In genomic region chr17:45223541-45224528, GRCh38 we compare ENCODE assay signal across 9 cellular contexts. TPM values are rescaled to one million over a fixed set of nuclear protein-coding genes. Genes with fewer than 3 reads are reported as not detected.
DNase-seq lines count a peak whose midpoint lies in the region; ATAC-seq and TF ChIP-seq lines count a peak whose summit lies in the region.
"Had no signal": no experiment of that assay in that cellular context is flagged by ENCODE, and none has a peak within 500 bp of the region (broad histone marks: within the 10 kb centered on the region; RNA-seq: fewer than 3 reads in every experiment).

No MANE protein-coding gene starts in this region.

- peak overlapping the region; percentile 93 for H3K4me3 Mint-ChIP-seq in dendritic cell treated with granulocyte-macrophage colony-stimulating factor and Interleukin-4, amounts not matched to agents 40 ng/mL and 50 ng/mL, for 4 days

- DNase-seq in GM12865 (ENCODE audit: low read depth) (peak; percentile 75), spleen (peak; percentile 80), foreskin melanocyte (no peak), HuH-7 (ENCODE audit: low spot score) (no peak), kidney tubule cell (ENCODE audit: low spot score) (no peak)

- H3K27me3 Mint-ChIP-seq in dendritic cell treated with granulocyte-macrophage colony-stimulating factor and Interleukin-4, amounts not matched to agents 40 ng/mL and 50 ng/mL, for 4 days: no peaks in the 10 kb centered on the region

- TF ChIP-seq POLR2A in Raji (IDR thresholded peaks at IDR 0.05; ENCODE audit: insufficient read depth, low read depth, low read length): peak; percentile 43; the same call in 1 of the 2 replicates
- no peak for TF ChIP-seq POLR2A in spleen (IDR thresholded peaks at IDR 0.05)

- no peak for ATAC-seq in HG02938 (IDR thresholded peaks at IDR 0.05; ENCODE audit: unreplicated experiment)

- peaks cover 83% of the 10 kb centered on the region for H3K4me1 Mint-ChIP-seq in dendritic cell treated with granulocyte-macrophage colony-stimulating factor and Interleukin-4, amounts not matched to agents 40 ng/mL and 50 ng/mL, for 4 days (ENCODE audit: low read depth)

- peaks cover 0 to 17% (median 0%) of the 10 kb centered on the region in 7 donors for H3K27me3 ChIP-seq in spleen (replicated peaks in 1 of 7)

- peaks cover 0 to under 1% (median 0%) of the 10 kb centered on the region in 6 donors for H3K36me3 ChIP-seq in spleen

- H3K9me3 Mint-ChIP-seq in dendritic cell treated with granulocyte-macrophage colony-stimulating factor and Interleukin-4, amounts not matched to agents 40 ng/mL and 50 ng/mL, for 4 days: no peaks in the 10 kb centered on the region

- H3K4me3 ChIP-seq in GM12865 (ENCODE audit: low read depth, low read length): peak overlapping the region; percentile 96
- H3K4me3 ChIP-seq in spleen: peak overlapping the region; percentile 57 to 80 (median 68)

- peaks cover 56% of the 10 kb centered on the region for H3K36me3 Mint-ChIP-seq in dendritic cell treated with granulocyte-macrophage colony-stimulating factor and Interleukin-4, amounts not matched to agents 40 ng/mL and 50 ng/mL, for 4 days (ENCODE audit: low read depth)

- H3K27ac ChIP-seq in spleen: peak overlapping the region; percentile 93 to 99 (median 96)

- no peaks in the 10 kb centered on the region for H3K9me3 ChIP-seq in spleen

- H3K27ac Mint-ChIP-seq in dendritic cell treated with granulocyte-macrophage colony-stimulating factor and Interleukin-4, amounts not matched to agents 40 ng/mL and 50 ng/mL, for 4 days: peak overlapping the region; percentile 97

- H3K4me1 ChIP-seq in spleen: peaks cover 38 to 92% (median 83%) of the 10 kb centered on the region in 6 donors

- WGBS in spleen, 5 donors: 22 to 43% (median 38%) methylated on average over 12 of the region's 12 CpGs

- intact Hi-C loops in dendritic cell treated with granulocyte-macrophage colony-stimulating factor and Interleukin-4, amounts not matched to agents 40 ng/mL and 50 ng/mL, for 4 days (cut with micrococcal nuclease): no loop called here
- intact Hi-C loops in spleen (cut with DNase I; ENCODE audit: low total_unique reads): no loop called here

- TF ChIP-seq CTCF in GM12865 (IDR thresholded peaks at IDR 0.05; ENCODE audit: insufficient read depth, low read depth, low read length, missing control alignments) (peak; percentile 16), spleen (IDR thresholded peaks at IDR 0.05 in 8 of 11, conservative IDR thresholded peaks at IDR 0.05 in 3 of 11) (no peak)

RNA-seq across cellular contexts. Expression of gene FMNL1, which starts 2.1 kb away (rescaled TPM):
- 100 to 1,000 TPM; 113 to 281 (median 190) TPM for total RNA-seq in spleen
- polyA plus RNA-seq in spleen: 10 to 100 TPM; 40.8 to 71.8 (median 62.8) TPM

RNA-seq across cellular contexts. Expression of gene SPATA32, which starts 38.1 kb away (rescaled TPM):
- total RNA-seq in spleen: under 1 TPM in 1 of 7 donors, not detected in 6; 0.17 TPM
- under 1 TPM in 2 of 3 donors, not detected in 1; 0.08 to 0.09 TPM for polyA plus RNA-seq in spleen
- total RNA-seq: NCI-H460 had no signal

Comparison
In these comparisons a context has a peak if more than half of its experiments do, and no peak if none do; other contexts are left out.
1. DNase-seq: peak in GM12865 (single experiment) and spleen (single experiment); none in foreskin melanocyte (single experiment), HuH-7 (single experiment) and kidney tubule cell (single experiment).